1 cellular context compared by ENCODE assay signal in genomic region chr1:115147928-115148327, GRCh38.
A peak's percentile ranks its signal among the peaks of the same experiment; 100 is the strongest.
TF ChIP-seq lines count a peak whose summit lies in the region.

No MANE protein-coding gene starts in this region.

TF ChIP-seq in HEK293T, 16 proteins besides CTCF, POLR2A, EP300 and RAD21 (continued from another document):
- TF ChIP-seq L3MBTL2 (conservative IDR thresholded peaks at IDR 0.05): peak; percentile 25; the same call in 1 of the 2 replicates
